15 cellular contexts compared by ENCODE assay signal in the genomic region with DNA sequence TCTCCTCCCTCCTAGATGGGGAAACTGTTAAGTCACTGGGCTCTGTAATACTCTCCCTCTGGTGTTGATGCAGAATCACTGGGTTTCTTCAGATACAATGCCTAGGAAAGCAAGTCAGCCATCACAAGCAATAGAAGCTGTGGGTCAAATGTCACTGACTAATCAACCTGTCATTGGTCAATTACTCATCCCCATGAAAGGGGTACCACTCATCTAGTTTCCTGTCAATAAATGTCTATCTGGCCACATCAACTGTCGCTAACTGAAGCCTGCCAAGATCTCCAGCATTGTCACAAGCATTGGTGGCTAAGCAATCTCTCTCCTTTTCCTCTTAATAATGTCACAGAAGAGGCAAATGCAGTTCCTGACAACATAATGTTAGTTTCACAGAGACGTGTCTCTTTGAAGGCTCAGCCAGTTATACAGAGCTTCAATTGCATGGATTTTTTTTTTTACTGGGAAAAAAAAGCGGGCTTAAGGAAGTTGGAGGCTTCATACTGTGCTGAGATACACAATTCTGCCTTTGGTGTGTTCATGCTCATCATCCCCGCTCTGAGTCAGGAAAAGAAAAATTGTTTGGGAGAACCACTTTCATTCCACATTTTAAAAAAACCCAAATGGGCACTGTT.
A peak's percentile ranks its signal among the peaks of the same experiment; 100 is the strongest.
DNase-seq lines count a peak whose midpoint lies in the region; TF ChIP-seq lines count a peak whose summit lies in the region.
"Had no signal": no experiment of that assay in that cellular context is flagged by ENCODE, and none has a peak within 500 bp of the region (broad histone marks: within the 10 kb centered on the region; RNA-seq: fewer than 3 reads in every experiment).

No MANE protein-coding gene starts in this region.

- H3K4me3 Mint-ChIP-seq in Caco-2 (ENCODE audit: unreplicated experiment) (no peak overlapping the region), Calu3 (ENCODE audit: low read depth, unreplicated experiment) (no peak overlapping the region)
- H3K4me3 Mint-ChIP-seq: B cell had no signal

- CTCF ChIA-PET in Caco-2 (lab: Charles Lee) (no interaction called here), Calu3 (lab: Charles Lee) (no interaction called here)

- H3K36me3 ChIP-seq in Caco-2 (ENCODE audit: control insufficient read depth, insufficient read depth, low read length): no peaks in the 10 kb centered on the region

- no peak overlapping the region for H3K27ac Mint-ChIP-seq in Caco-2 (ENCODE audit: unreplicated experiment)
- H3K27ac Mint-ChIP-seq in Calu3 (ENCODE audit: unreplicated experiment): no peak overlapping the region
- H3K27ac Mint-ChIP-seq: B cell had no signal

- no peaks in the 10 kb centered on the region for H3K4me1 ChIP-seq in Caco-2

- H3K4me1 Mint-ChIP-seq in Caco-2 (ENCODE audit: low read depth, unreplicated experiment) (peaks cover 12% of the 10 kb centered on the region), Calu3 (ENCODE audit: low read depth, unreplicated experiment) (peaks cover 12% of the 10 kb centered on the region)
- H3K4me1 Mint-ChIP-seq: B cell had no signal

- no peaks in the 10 kb centered on the region for H3K27me3 ChIP-seq in Caco-2 (replicated peaks; ENCODE audit: control insufficient read depth, insufficient read depth, low read length)

- TF ChIP-seq CTCF in fibroblast of mammary gland (conservative IDR thresholded peaks at IDR 0.05; ENCODE audit: control insufficient read depth, insufficient read depth, low read depth, low read length) (no peak), Caco-2 (IDR thresholded peaks at IDR 0.05; ENCODE audit: insufficient read depth in 1 of 2, low read depth in 1 of 2, low read length in 1 of 2, severe bottlenecking in 1 of 2, unreplicated experiment in 1 of 2) (no peak), Calu3 (IDR thresholded peaks at IDR 0.05; ENCODE audit: unreplicated experiment) (no peak)

- no TSS peak for BruUV-seq in Caco-2 (replicated peaks; lab: Mats Ljungman, UMichigan)
- no TSS peak for BruUV-seq in Calu3 (replicated peaks; lab: Mats Ljungman, UMichigan)

- POLR2A ChIA-PET in Caco-2 (lab: Charles Lee): no interaction called here

- peak; percentile 30 for DNase-seq in stimulated activated CD4-positive, alpha-beta T cell treated with anti-CD3 and anti-CD28 coated beads, Interleukin-1b, Interleukin-23, amount 100 ng/mL, for 48 hours
- DNase-seq in stimulated activated CD4-positive, alpha-beta T cell treated with anti-CD3 and anti-CD28 coated beads, Interleukin-4, amount 100 ng/mL, for 24 hours: no peak
- peak; percentile 96 for DNase-seq in RKO (ENCODE audit: low spot score)
- DNase-seq in fibroblast of mammary gland (ENCODE audit: low read depth): peak; percentile 66
- no peak for DNase-seq in DMS 273 (lab: John Stamatoyannopoulos, UW; ENCODE audit: unreplicated experiment)
- DNase-seq in Caco-2: no peak
- no peak for DNase-seq in SHP77 (lab: John Stamatoyannopoulos, UW)
- no peak for DNase-seq in Calu3
- DNase-seq: cerebellar nuclear complex; islet precursor cell; NCI-H2171 treated with DMSO at 0.1 percent for 48 hours; NK-92 treated with Interleukin-12 subunit alpha and Interleukin-12 subunit beta, amount 100 ng/mL, for 24 hours; nucleus accumbens; stimulated activated naive CD4-positive, alpha-beta T cell treated with Interleukin-2 at 50 U/mL for 16 hours had no signal

- intact Hi-C loops in Caco-2 (cut with micrococcal nuclease; ENCODE audit: unreplicated experiment): no loop called here
- intact Hi-C loops in Calu3 (cut with micrococcal nuclease; ENCODE audit: unreplicated experiment): no loop called here

- no peaks in the 10 kb centered on the region for H3K36me3 Mint-ChIP-seq in Caco-2 (ENCODE audit: insufficient read depth, unreplicated experiment)
- no peaks in the 10 kb centered on the region for H3K36me3 Mint-ChIP-seq in Calu3 (ENCODE audit: insufficient read depth, unreplicated experiment)

- H3K27me3 Mint-ChIP-seq in Caco-2 (ENCODE audit: insufficient read depth, unreplicated experiment) (no peaks in the 10 kb centered on the region), Calu3 (ENCODE audit: unreplicated experiment) (no peaks in the 10 kb centered on the region)
- H3K27me3 Mint-ChIP-seq: B cell had no signal

- no peaks in the 10 kb centered on the region for H3K9me3 Mint-ChIP-seq in Caco-2 (ENCODE audit: unreplicated experiment)
- H3K9me3 Mint-ChIP-seq in Calu3 (ENCODE audit: low read depth, unreplicated experiment): no peaks in the 10 kb centered on the region

- no peaks in the 10 kb centered on the region for H3K9me3 ChIP-seq in Caco-2

- H3K4me3 ChIP-seq in fibroblast of mammary gland (ENCODE audit: control insufficient read depth, low read depth, low read length) (no peak overlapping the region), Caco-2 (ENCODE audit: low read depth, low read length) (no peak overlapping the region)

Comparison
In these comparisons a context has a peak if more than half of its experiments do, and no peak if none do; other contexts are left out.
1. DNase-seq: peak in stimulated activated CD4-positive, alpha-beta T cell treated with anti-CD3 and anti-CD28 coated beads, Interleukin-1b, Interleukin-23, amount 100 ng/mL, for 48 hours (single experiment), RKO (single experiment) and fibroblast of mammary gland (single experiment); none in stimulated activated CD4-positive, alpha-beta T cell treated with anti-CD3 and anti-CD28 coated beads, Interleukin-4, amount 100 ng/mL, for 24 hours (single experiment), DMS 273 (single experiment), Caco-2 (0 of 2), SHP77 (0 of 2) and Calu3 (single experiment).